Comparison of ENCODE assay signal across 8 cellular contexts in genomic region chr15:51726302-51727073, GRCh38.
A peak's percentile ranks its signal among the peaks of the same experiment; 100 is the strongest.
DNase-seq lines count a peak whose midpoint lies in the region; ATAC-seq lines count a peak whose summit lies in the region.

No MANE protein-coding gene starts in this region.

- ATAC-seq in HG02642 (IDR thresholded peaks at IDR 0.05; ENCODE audit: poor library complexity, unreplicated experiment) = peak; percentile 84

- no peaks in the 10 kb centered on the region for H3K27me3 Mint-ChIP-seq in activated naive CD4-positive, alpha-beta T cell treated with anti-CD3 and anti-CD28 coated beads, Interleukin-2, amount 50 U/mL, for 24 hours

- H3K36me3 Mint-ChIP-seq in activated naive CD4-positive, alpha-beta T cell treated with anti-CD3 and anti-CD28 coated beads, Interleukin-2, amount 50 U/mL, for 24 hours = peaks cover 9% of the 10 kb centered on the region

- DNase-seq in stimulated activated naive CD4-positive, alpha-beta T cell treated with Interleukin-2 at 50 U/mL for 16 hours (lab: John Stamatoyannopoulos, UW) = peak; percentile 27
- no peak for DNase-seq in stimulated activated naive CD4-positive, alpha-beta T cell (lab: John Stamatoyannopoulos, UW)
- peak; percentile 67 for DNase-seq in NCI-H187 treated with DMSO at 0.1 percent for 48 hours (lab: John Stamatoyannopoulos, UW)
- peak; percentile 82 for DNase-seq in iPS DF 19.7 (ENCODE audit: low read depth, low spot score)
- DNase-seq in stimulated activated CD4-positive, alpha-beta T cell treated with anti-CD3 and anti-CD28 coated beads, TNF-alpha, amount 100 ng/mL, for 24 hours (ENCODE audit: low read depth in 3 of 3) = peak in 2 of 3 experiments; percentile 23 to 32
- DNase-seq in CD1c-positive myeloid dendritic cell (ENCODE audit: extremely low spot score) = no peak

- peak overlapping the region; percentile 9 for H3K4me3 Mint-ChIP-seq in activated naive CD4-positive, alpha-beta T cell treated with anti-CD3 and anti-CD28 coated beads, Interleukin-2, amount 50 U/mL, for 24 hours

- H3K9me3 Mint-ChIP-seq in activated naive CD4-positive, alpha-beta T cell treated with anti-CD3 and anti-CD28 coated beads, Interleukin-2, amount 50 U/mL, for 24 hours = no peaks in the 10 kb centered on the region

- peak overlapping the region; percentile 71 for H3K27ac Mint-ChIP-seq in activated naive CD4-positive, alpha-beta T cell treated with anti-CD3 and anti-CD28 coated beads, Interleukin-2, amount 50 U/mL, for 24 hours

- peaks cover 78% of the 10 kb centered on the region for H3K4me1 Mint-ChIP-seq in activated naive CD4-positive, alpha-beta T cell treated with anti-CD3 and anti-CD28 coated beads, Interleukin-2, amount 50 U/mL, for 24 hours

Comparison
In these comparisons a context has a peak if more than half of its experiments do, and no peak if none do; other contexts are left out.
1. DNase-seq: peak in stimulated activated naive CD4-positive, alpha-beta T cell treated with Interleukin-2 at 50 U/mL for 16 hours (single experiment), NCI-H187 treated with DMSO at 0.1 percent for 48 hours (single experiment), iPS DF 19.7 (single experiment) and stimulated activated CD4-positive, alpha-beta T cell treated with anti-CD3 and anti-CD28 coated beads, TNF-alpha, amount 100 ng/mL, for 24 hours (2 of 3); none in stimulated activated naive CD4-positive, alpha-beta T cell (0 of 6) and CD1c-positive myeloid dendritic cell (single experiment).